ENCODE assay signal across 30 cellular contexts in genomic region chr16:1277016-1277944, GRCh38. TPM values are rescaled to one million over a fixed set of nuclear protein-coding genes. Genes with fewer than 3 reads are reported as not detected.
"Had no signal": no experiment of that assay in that cellular context is flagged by ENCODE, and none has a peak within 500 bp of the region (broad histone marks: within the 10 kb centered on the region; RNA-seq: fewer than 3 reads in every experiment).

No MANE protein-coding gene starts in this region.

- H2AFZ ChIP-seq: parathyroid adenoma had no signal

- H3K9me3 Mint-ChIP-seq: naive thymus-derived CD4-positive, alpha-beta T cell; neural crest cell; stimulated activated naive B cell treated with anti-CD40 and anti-IgM and Interleukin-4, amounts not matched to agents 10 μg/mL and 1 μg/mL and 100 μg/mL, for 72 hours; stimulated activated naive CD8-positive, alpha-beta T cell treated with anti-CD3 and anti-CD28 coated beads, Interleukin-15, amount 100 ng/mL, for 72 hours had no signal

- H3K27ac ChIP-seq: heart left ventricle, parathyroid adenoma, psoas muscle, skin epidermis, testis, tibial nerve, upper lobe of right lung, vagina had no signal

- H3K27me3 ChIP-seq: testis, vagina had no signal

- H3K9me3 ChIP-seq: heart left ventricle, psoas muscle, testis, upper lobe of right lung, vagina had no signal

- H3K36me3 Mint-ChIP-seq: naive thymus-derived CD4-positive, alpha-beta T cell; stimulated activated naive B cell treated with anti-CD40 and anti-IgM and Interleukin-4, amounts not matched to agents 10 μg/mL and 1 μg/mL and 100 μg/mL, for 72 hours had no signal

- H3K4me1 Mint-ChIP-seq: stimulated activated naive CD8-positive, alpha-beta T cell treated with anti-CD3 and anti-CD28 coated beads, Interleukin-15, amount 100 ng/mL, for 72 hours had no signal

- H3K36me3 ChIP-seq: heart left ventricle, tibial nerve, upper lobe of right lung, vagina had no signal

- DNase-seq: cortex of kidney; effector memory CD4-positive, alpha-beta T cell; heart left ventricle; hippocampal formation; left colon; naive thymus-derived CD4-positive, alpha-beta T cell; nucleus accumbens; psoas muscle; retina; stimulated activated CD4-positive, alpha-beta T cell treated with anti-CD3 and anti-CD28 coated beads, Interleukin-2, amount 100 ng/mL, for 24 hours; stimulated activated CD4-positive, alpha-beta T cell treated with anti-CD3 and anti-CD28 coated beads, Interleukin-4, amount 100 ng/mL, for 4 hours; stimulated activated naive B cell treated with anti-CD40 and anti-IgM and Interleukin-4, amounts not matched to agents 10 μg/mL and 1 μg/mL and 100 μg/mL, for 72 hours; stimulated activated naive CD8-positive, alpha-beta T cell treated with anti-CD3 and anti-CD28 coated beads, Interleukin-15, amount 100 ng/mL, for 72 hours; testis; upper lobe of right lung had no signal

- H3K27ac Mint-ChIP-seq: naive thymus-derived CD4-positive, alpha-beta T cell; stimulated activated naive B cell treated with anti-CD40 and anti-IgM and Interleukin-4, amounts not matched to agents 10 μg/mL and 1 μg/mL and 100 μg/mL, for 72 hours; stimulated activated naive CD8-positive, alpha-beta T cell treated with anti-CD3 and anti-CD28 coated beads, Interleukin-15, amount 100 ng/mL, for 72 hours had no signal

- H3K9ac ChIP-seq: parathyroid adenoma had no signal

- H3K79me2 ChIP-seq: parathyroid adenoma had no signal

- ATAC-seq: esophagus mucosa; heart left ventricle; left colon; naive thymus-derived CD4-positive, alpha-beta T cell; psoas muscle; sciatic nerve; stimulated activated naive B cell treated with anti-CD40 and anti-IgM and Interleukin-4, amounts not matched to agents 10 μg/mL and 1 μg/mL and 100 μg/mL, for 72 hours; upper lobe of right lung had no signal

- H3K4me3 ChIP-seq: heart left ventricle, psoas muscle, skin epidermis, testis, tibial nerve, upper lobe of right lung, vagina had no signal

- H3K4me1 ChIP-seq: heart left ventricle, parathyroid adenoma, psoas muscle, testis, upper lobe of right lung had no signal

- H3K4me3 Mint-ChIP-seq: naive thymus-derived CD4-positive, alpha-beta T cell; neural crest cell; stimulated activated naive B cell treated with anti-CD40 and anti-IgM and Interleukin-4, amounts not matched to agents 10 μg/mL and 1 μg/mL and 100 μg/mL, for 72 hours; stimulated activated naive CD8-positive, alpha-beta T cell treated with anti-CD3 and anti-CD28 coated beads, Interleukin-15, amount 100 ng/mL, for 72 hours had no signal

RNA-seq across cellular contexts. Expression of gene TPSD1, which starts 21.4 kb away (rescaled TPM):
- total RNA-seq: esophagus mucosa; fibroblast of lung; frontal cortex; glomerular endothelial cell; kidney epithelial cell; lung microvascular endothelial cell; mesenteric fat pad; mononuclear cell; naive thymus-derived CD4-positive, alpha-beta T cell; neural crest cell had no signal
- polyA plus RNA-seq: fibroblast of lung; naive thymus-derived CD4-positive, alpha-beta T cell had no signal

RNA-seq across cellular contexts. Expression of gene TPSAB1, which starts 36.8 kb away (rescaled TPM):
- total RNA-seq: fibroblast of lung, frontal cortex, glomerular endothelial cell, kidney epithelial cell, lung microvascular endothelial cell, mononuclear cell, neural crest cell had no signal
- polyA plus RNA-seq: fibroblast of lung; naive thymus-derived CD4-positive, alpha-beta T cell had no signal

RNA-seq across cellular contexts. Expression of gene TPSB2, which starts 47.3 kb away (rescaled TPM):
- total RNA-seq: fibroblast of lung, frontal cortex, glomerular endothelial cell, kidney epithelial cell, lung microvascular endothelial cell, mononuclear cell, neural crest cell had no signal
- polyA plus RNA-seq: fibroblast of lung; naive thymus-derived CD4-positive, alpha-beta T cell had no signal

RNA-seq across cellular contexts. Expression of gene TPSG1, which starts 52.2 kb away (rescaled TPM):
- total RNA-seq: fibroblast of lung; frontal cortex; glomerular endothelial cell; heart left ventricle; kidney epithelial cell; liver; lung microvascular endothelial cell; mesenteric fat pad; mononuclear cell; naive thymus-derived CD4-positive, alpha-beta T cell; neural crest cell; psoas muscle; vagina had no signal
- polyA plus RNA-seq: fibroblast of lung; heart left ventricle; naive thymus-derived CD4-positive, alpha-beta T cell had no signal
